Comparison of ENCODE assay signal across 22 cellular contexts in the genomic region with DNA sequence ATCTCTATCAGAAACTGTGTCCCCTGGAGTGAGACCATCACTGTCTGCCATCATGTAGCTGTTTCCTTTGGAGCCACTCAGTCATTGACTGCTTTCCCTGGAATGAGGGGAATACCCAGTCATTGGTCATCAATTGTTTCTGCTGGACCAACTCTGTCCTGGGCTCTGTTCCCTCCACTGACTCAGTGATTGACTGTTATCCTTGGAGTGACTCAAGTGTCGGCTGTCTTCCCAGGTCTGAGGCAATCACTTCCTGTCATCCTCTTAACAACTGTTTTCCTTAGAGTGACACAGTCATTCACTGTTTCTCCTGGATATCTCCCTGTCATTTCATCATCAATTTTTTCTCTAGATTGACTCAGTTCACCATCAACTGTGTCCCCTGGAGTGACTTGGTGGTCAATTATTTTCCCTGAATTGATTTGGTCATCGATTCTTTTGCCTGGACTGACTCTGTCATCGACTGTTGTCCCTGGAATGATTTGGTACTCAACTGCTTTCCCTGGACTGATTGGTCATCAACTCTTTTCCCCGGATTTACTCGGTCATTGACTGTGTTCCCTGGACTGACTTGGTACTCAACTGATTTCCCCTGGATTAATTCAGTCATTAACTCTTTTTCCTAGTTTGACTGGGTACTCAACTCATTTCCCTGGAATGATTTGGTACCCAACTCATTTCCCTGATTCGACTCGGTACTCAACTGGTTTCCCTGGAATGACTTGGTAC.
DNase-seq lines count a peak whose midpoint lies in the region; ATAC-seq and TF ChIP-seq lines count a peak whose summit lies in the region.
"Had no signal": no experiment of that assay in that cellular context is flagged by ENCODE, and none has a peak within 500 bp of the region (broad histone marks: within the 10 kb centered on the region; RNA-seq: fewer than 3 reads in every experiment).

No MANE protein-coding gene starts in this region.

- H3K4me3 ChIP-seq in mammary epithelial cell (replicated peaks in 1 of 3; ENCODE audit: insufficient read depth in 1 of 3, low read depth in 2 of 3, low read length in 3 of 3) (no peak overlapping the region), osteoblast (ENCODE audit: insufficient read depth, low read length) (no peak overlapping the region)
- H3K4me3 ChIP-seq: colonic mucosa, gastrocnemius medialis, prostate gland had no signal

- H3K4me1 ChIP-seq in mammary epithelial cell (ENCODE audit: insufficient read depth, low read length) (peaks cover 12% of the 10 kb centered on the region), osteoblast (ENCODE audit: insufficient read depth, low read length) (no peaks in the 10 kb centered on the region)
- H3K4me1 ChIP-seq: colonic mucosa, gastrocnemius medialis, prostate gland had no signal

- H3K79me2 ChIP-seq in mammary epithelial cell (ENCODE audit: insufficient read depth, low read length) (no peaks in the 10 kb centered on the region), osteoblast (ENCODE audit: insufficient read depth, low read length) (no peaks in the 10 kb centered on the region)

- BruUV-seq in mammary epithelial cell (replicated peaks; lab: Mats Ljungman, UMichigan) = no TSS peak

- in situ Hi-C loops in mammary epithelial cell (cut with MboI; ENCODE audit: low sequenced_read_pairs in 2 of 2) = no loop called here

- TF ChIP-seq CTCF in mammary epithelial cell (conservative IDR thresholded peaks at IDR 0.05 in 1 of 2, IDR thresholded peaks at IDR 0.05 in 1 of 2; ENCODE audit: extremely low read depth in 1 of 2, insufficient read depth in 1 of 2, low read depth in 1 of 2, low read length in 2 of 2) (no peak), osteoblast (IDR thresholded peaks at IDR 0.05; ENCODE audit: extremely low read depth, low read depth, low read length) (no peak)

- H4K20me1 ChIP-seq in mammary epithelial cell (ENCODE audit: insufficient read depth, low read length) (no peaks in the 10 kb centered on the region), osteoblast (ENCODE audit: insufficient read depth, low read length) (no peaks in the 10 kb centered on the region)

- CTCF ChIA-PET in mammary epithelial cell (lab: Charles Lee; ENCODE audit: low non-redundant PET) = no interaction called here

- H3K36me3 ChIP-seq in mammary epithelial cell (ENCODE audit: insufficient read depth, low read length) = no peaks in the 10 kb centered on the region
- no peaks in the 10 kb centered on the region for H3K36me3 ChIP-seq in osteoblast (ENCODE audit: insufficient read depth, low read length)
- H3K36me3 ChIP-seq: colonic mucosa, gastrocnemius medialis, prostate gland had no signal

- H3K9ac ChIP-seq in mammary epithelial cell (ENCODE audit: insufficient read depth, low read length) = no peak overlapping the region
- H3K9ac ChIP-seq: SK-N-SH had no signal

- dilution Hi-C loops in mammary epithelial cell (cut with HindIII; ENCODE audit: low sequenced_read_pairs) = no loop called here

- H3K27ac ChIP-seq in mammary epithelial cell (ENCODE audit: insufficient read depth, low read depth, low read length) (peak overlapping the region; percentile 55), osteoblast (ENCODE audit: low read depth, low read length) (peak overlapping the region; percentile 58)
- H3K27ac ChIP-seq: colonic mucosa, gastrocnemius medialis, prostate gland had no signal

- DNase-seq in AG20443 (ENCODE audit: low spot score) = peak; percentile 6
- DNase-seq in LHCN-M2 (ENCODE audit: low read depth) = peak; percentile 7
- peak; percentile 76 for DNase-seq in mammary epithelial cell
- no peak for DNase-seq in osteoblast (ENCODE audit: insufficient read length, low spot score, missing footprints)
- DNase-seq in hypothalamus (lab: John Stamatoyannopoulos, UW) = no peak
- no peak for DNase-seq in left lobe of liver (ENCODE audit: low spot score)
- DNase-seq in stimulated activated CD4-positive, alpha-beta T cell treated with anti-CD3 and anti-CD28 coated beads, Interleukin-1b, Interleukin-23, amount 100 ng/mL, for 48 hours = no peak
- DNase-seq: ACHN; activated CD4-positive, alpha-beta T cell treated with anti-CD3 and anti-CD28 coated beads for 1 hour; activated T-cell treated with anti-CD3 and anti-CD28 coated beads, Interleukin-2, amount 50 U/mL, for 72 hours; CD4-positive, alpha-beta memory T cell; colonic mucosa; Kasumi-1; left cardiac atrium; NCI-H1436 treated with DMSO at 0.1 percent for 48 hours; SK-N-SH; small intestine; stimulated activated CD4-positive, alpha-beta T cell treated with anti-CD3 and anti-CD28 coated beads, Interleukin-4, amount 100 ng/mL, for 24 hours; T-helper 9 cell had no signal

- no peak overlapping the region for H3K4me2 ChIP-seq in mammary epithelial cell (ENCODE audit: insufficient read depth, low read depth, low read length)
- H3K4me2 ChIP-seq in osteoblast (ENCODE audit: insufficient read depth, low read length) = no peak overlapping the region
- H3K4me2 ChIP-seq: SK-N-SH had no signal

- WGBS in mammary epithelial cell (ENCODE audit: low coverage, missing lambda C conversion rate) = 53% methylated on average over 6 of the region's 7 CpGs

- intact Hi-C loops in mammary epithelial cell (cut with micrococcal nuclease) = no loop called here

- H3K27me3 ChIP-seq in mammary epithelial cell (ENCODE audit: insufficient read depth, low read length) (no peaks in the 10 kb centered on the region), osteoblast (ENCODE audit: insufficient read depth, low read length) (no peaks in the 10 kb centered on the region)
- H3K27me3 ChIP-seq: colonic mucosa, gastrocnemius medialis had no signal

- H2AFZ ChIP-seq in mammary epithelial cell (ENCODE audit: low read depth, low read length) = peak overlapping the region; percentile 23
- H2AFZ ChIP-seq in osteoblast (ENCODE audit: low read length) = no peak overlapping the region

- peaks cover 7% of the 10 kb centered on the region for H3K9me3 ChIP-seq in mammary epithelial cell (replicated peaks; ENCODE audit: insufficient read depth, low read length)
- no peaks in the 10 kb centered on the region for H3K9me3 ChIP-seq in osteoblast (ENCODE audit: low read depth, low read length)
- H3K9me3 ChIP-seq: colonic mucosa, gastrocnemius medialis, prostate gland, SK-N-SH had no signal

- ATAC-seq in left lobe of liver (no peak), HG02798 (IDR thresholded peaks at IDR 0.05; ENCODE audit: poor library complexity, unreplicated experiment) (no peak)
- ATAC-seq: activated T-cell treated with anti-CD3 and anti-CD28 coated beads, Interleukin-2, amount 50 U/mL, for 72 hours; gastrocnemius medialis; left cardiac atrium had no signal

Comparison
In these comparisons a context has a peak if more than half of its experiments do, and no peak if none do; other contexts are left out.
1. DNase-seq: peak in AG20443 (single experiment), LHCN-M2 (single experiment) and mammary epithelial cell (single experiment); none in osteoblast (single experiment), hypothalamus (0 of 51), left lobe of liver (single experiment) and stimulated activated CD4-positive, alpha-beta T cell treated with anti-CD3 and anti-CD28 coated beads, Interleukin-1b, Interleukin-23, amount 100 ng/mL, for 48 hours (single experiment).